ENCODE assay signal across 2 cellular contexts in genomic region chr5:91277840-91278239, GRCh38.
TF ChIP-seq lines count a peak whose summit lies in the region.

No MANE protein-coding gene starts in this region.

TF ChIP-seq in Ishikawa, 13 proteins besides CTCF, POLR2A, EP300 and RAD21 (continued from another document):
- peak; percentile 72 for TF ChIP-seq USF1 (IDR thresholded peaks at IDR 0.05)
- no peak for TF ChIP-seq ZBTB7A (IDR thresholded peaks at IDR 0.05; ENCODE audit: low read depth)
- TF ChIP-seq, protein P1, sequence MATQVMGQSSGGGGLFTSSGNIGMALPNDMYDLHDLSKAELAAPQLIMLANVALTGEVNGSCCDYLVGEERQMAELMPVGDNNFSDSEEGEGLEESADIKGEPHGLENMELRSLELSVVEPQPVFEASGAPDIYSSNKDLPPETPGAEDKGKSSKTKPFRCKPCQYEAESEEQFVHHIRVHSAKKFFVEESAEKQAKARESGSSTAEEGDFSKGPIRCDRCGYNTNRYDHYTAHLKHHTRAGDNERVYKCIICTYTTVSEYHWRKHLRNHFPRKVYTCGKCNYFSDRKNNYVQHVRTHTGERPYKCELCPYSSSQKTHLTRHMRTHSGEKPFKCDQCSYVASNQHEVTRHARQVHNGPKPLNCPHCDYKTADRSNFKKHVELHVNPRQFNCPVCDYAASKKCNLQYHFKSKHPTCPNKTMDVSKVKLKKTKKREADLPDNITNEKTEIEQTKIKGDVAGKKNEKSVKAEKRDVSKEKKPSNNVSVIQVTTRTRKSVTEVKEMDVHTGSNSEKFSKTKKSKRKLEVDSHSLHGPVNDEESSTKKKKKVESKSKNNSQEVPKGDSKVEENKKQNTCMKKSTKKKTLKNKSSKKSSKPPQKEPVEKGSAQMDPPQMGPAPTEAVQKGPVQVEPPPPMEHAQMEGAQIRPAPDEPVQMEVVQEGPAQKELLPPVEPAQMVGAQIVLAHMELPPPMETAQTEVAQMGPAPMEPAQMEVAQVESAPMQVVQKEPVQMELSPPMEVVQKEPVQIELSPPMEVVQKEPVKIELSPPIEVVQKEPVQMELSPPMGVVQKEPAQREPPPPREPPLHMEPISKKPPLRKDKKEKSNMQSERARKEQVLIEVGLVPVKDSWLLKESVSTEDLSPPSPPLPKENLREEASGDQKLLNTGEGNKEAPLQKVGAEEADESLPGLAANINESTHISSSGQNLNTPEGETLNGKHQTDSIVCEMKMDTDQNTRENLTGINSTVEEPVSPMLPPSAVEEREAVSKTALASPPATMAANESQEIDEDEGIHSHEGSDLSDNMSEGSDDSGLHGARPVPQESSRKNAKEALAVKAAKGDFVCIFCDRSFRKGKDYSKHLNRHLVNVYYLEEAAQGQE (IDR thresholded peaks at IDR 0.05; ENCODE audit: low read depth), result no peak
- TF ChIP-seq TCF12 (IDR thresholded peaks at IDR 0.05; ENCODE audit: low read depth), result peak; percentile 87
TF ChIP-seq in Ishikawa: peak in this region for 7.

TF ChIP-seq in GM12878, 131 proteins besides CTCF, POLR2A, EP300 and RAD21 (continued from another document):
- TF ChIP-seq PBX3 (IDR thresholded peaks at IDR 0.05; ENCODE audit: insufficient replicate concordance, low read depth, low read length) (no peak), MAX (IDR thresholded peaks at IDR 0.05; ENCODE audit: low read depth, low read length) (no peak), POLR2AphosphoS2 (IDR thresholded peaks at IDR 0.05; ENCODE audit: low read depth, low read length) (no peak), RUNX3 (IDR thresholded peaks at IDR 0.05; ENCODE audit: low read length) (0 out of 2 replicates have a peak, but pooled peaks have one; percentile 17), HDAC2 (IDR thresholded peaks at IDR 0.05) (no peak), NKRF (conservative IDR thresholded peaks at IDR 0.05) (no peak), TBL1XR1 (IDR thresholded peaks at IDR 0.05; ENCODE audit: low read depth, low read length) (no peak), CHD2 (IDR thresholded peaks at IDR 0.05; ENCODE audit: borderline replicate concordance, low read depth, low read length) (no peak), RAD51 (IDR thresholded peaks at IDR 0.05) (no peak), IRF3 (IDR thresholded peaks at IDR 0.05) (no peak)
- TF ChIP-seq, protein P2, sequence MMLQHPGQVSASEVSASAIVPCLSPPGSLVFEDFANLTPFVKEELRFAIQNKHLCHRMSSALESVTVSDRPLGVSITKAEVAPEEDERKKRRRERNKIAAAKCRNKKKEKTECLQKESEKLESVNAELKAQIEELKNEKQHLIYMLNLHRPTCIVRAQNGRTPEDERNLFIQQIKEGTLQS (IDR thresholded peaks at IDR 0.05; ENCODE audit: borderline replicate concordance, extremely low read depth, low read depth, low read length), result no peak
